22 cellular contexts compared by ENCODE assay signal in genomic region chr20:11047559-11047958, GRCh38.
A peak's percentile ranks its signal among the peaks of the same experiment; 100 is the strongest.
DNase-seq lines count a peak whose midpoint lies in the region; ATAC-seq and TF ChIP-seq lines count a peak whose summit lies in the region.
"Had no signal": no experiment of that assay in that cellular context is flagged by ENCODE, and none has a peak within 500 bp of the region (broad histone marks: within the 10 kb centered on the region; RNA-seq: fewer than 3 reads in every experiment).

No MANE protein-coding gene starts in this region.

- POLR2A ChIA-PET in RWPE1 (lab: Yijun Ruan, JAX; ENCODE audit: low non-redundant PET): no interaction called here

- H3K36me3 ChIP-seq in HAP-1 (replicated peaks): no peaks in the 10 kb centered on the region
- H3K36me3 ChIP-seq: cardiac muscle cell, thoracic aorta had no signal

- H3K9me3 ChIP-seq in HAP-1: no peaks in the 10 kb centered on the region
- H3K9me3 ChIP-seq: thoracic aorta had no signal

- no peak for TF ChIP-seq CTCF in RWPE1 (conservative IDR thresholded peaks at IDR 0.05; ENCODE audit: low read depth)

- DNase-seq in ELR (ENCODE audit: low read depth): peak; percentile 17
- DNase-seq in RWPE1 (ENCODE audit: low spot score): peak; percentile 38
- peak; percentile 80 for DNase-seq in renal cortical epithelial cell (ENCODE audit: low read depth)
- DNase-seq in HAP-1 (ENCODE audit: low spot score in 2 of 2): no peak
- no peak for DNase-seq in NCI-H146 treated with DMSO at 0.1 percent for 48 hours (lab: John Stamatoyannopoulos, UW; ENCODE audit: unreplicated experiment)
- DNase-seq: activated CD4-positive, alpha-beta T cell treated with anti-CD3 and anti-CD28 coated beads, Interleukin-2, amount 50 U/mL, for 4 hours; activated effector memory CD4-positive, alpha-beta T cell treated with Interleukin-2 at 50 U/mL for 16 hours; cortex of kidney; H7; Karpas-422; NCI-H1048; NCI-H1930; NCI-H774; stimulated activated naive CD4-positive, alpha-beta T cell had no signal

- H3K4me3 ChIP-seq in HAP-1: no peak overlapping the region
- H3K4me3 ChIP-seq: cardiac muscle cell, SK-N-MC, thoracic aorta had no signal

- no peak overlapping the region for H3K27ac ChIP-seq in RWPE1
- H3K27ac ChIP-seq: C4-2B, cardiac muscle cell, SK-N-MC, thoracic aorta, VCaP had no signal

- CTCF ChIA-PET in RWPE1 (lab: Yijun Ruan, JAX): interaction anchor here (0.7 kb wide), 1 partner anchor 1431 kb away, joined by 3 read pairs; no protein-coding TSS in a partner anchor

- in situ Hi-C loops in HAP-1 (cut with MboI; ENCODE audit: low sequenced_read_pairs): no loop called here

- ATAC-seq in esophagus mucosa: peak; percentile 22
- no peak for ATAC-seq in GM19351 (IDR thresholded peaks at IDR 0.05; ENCODE audit: unreplicated experiment)
- ATAC-seq in HG02840 (IDR thresholded peaks at IDR 0.05; ENCODE audit: low FRiP score, unreplicated experiment): no peak

- no peaks in the 10 kb centered on the region for H3K4me1 ChIP-seq in HAP-1

- peaks cover 3% of the 10 kb centered on the region; the same call in 1 of the 2 replicates for H3K27me3 ChIP-seq in HAP-1 (ENCODE audit: low read depth)
- H3K27me3 ChIP-seq: cardiac muscle cell had no signal

Comparison
In these comparisons a context has a peak if more than half of its experiments do, and no peak if none do; other contexts are left out.
1. DNase-seq: peak in ELR (single experiment), RWPE1 (single experiment) and renal cortical epithelial cell (single experiment); none in HAP-1 (0 of 2) and NCI-H146 treated with DMSO at 0.1 percent for 48 hours (single experiment).